In genomic region chr7:54060643-54061042, GRCh38 we compare ENCODE assay signal across 21 cellular contexts.
"Had no signal": no experiment of that assay in that cellular context is flagged by ENCODE, and none has a peak within 500 bp of the region (broad histone marks: within the 10 kb centered on the region; RNA-seq: fewer than 3 reads in every experiment).

No MANE protein-coding gene starts in this region.

- ATAC-seq: K562, Panc1, PC-3 had no signal

- H3K4me3 ChIP-seq: K562 had no signal

- DNase-seq: MV-4-11, NCI-H1048, NCI-H1105, NCI-H1417, NCI-H146, NCI-H1694 treated with DMSO at 0.1 percent for 48 hours, NCI-H1930, NCI-H2081, NCI-H2107, NCI-H2227 treated with DMSO at 0.1 percent for 48 hours, NCI-H524, NCI-H526 treated with DMSO at 0.1 percent for 48 hours, NCI-H748 treated with DMSO at 0.1 percent for 48 hours, PC-3, SHP77, SK-N-SH, SW 1271 had no signal

- FAIRE-seq: K562 had no signal

- H3K27ac ChIP-seq: KMS-11, RWPE1 had no signal
